In genomic region chr9:87381050-87381711, GRCh38 we compare ENCODE assay signal across 12 cellular contexts.
DNase-seq lines count a peak whose midpoint lies in the region; ATAC-seq, FAIRE-seq and TF ChIP-seq lines count a peak whose summit lies in the region.
"Had no signal": no experiment of that assay in that cellular context is flagged by ENCODE, and none has a peak within 500 bp of the region (broad histone marks: within the 10 kb centered on the region; RNA-seq: fewer than 3 reads in every experiment).

No MANE protein-coding gene starts in this region.

- H2AK5ac ChIP-seq in H9 (ENCODE audit: insufficient read length, low read length): no peak overlapping the region

- H3K4me3 ChIP-seq in astrocyte of the cerebellum (ENCODE audit: low read depth, low read length) (no peak overlapping the region), smooth muscle cell (no peak overlapping the region), kidney (ENCODE audit: low read length in 2 of 2) (no peak overlapping the region)
- H3K4me3 ChIP-seq: MG63 had no signal

- H3K9ac ChIP-seq in smooth muscle cell (ENCODE audit: low read depth) (no peak overlapping the region), kidney (ENCODE audit: low read length in 2 of 2) (no peak overlapping the region), H9 (ENCODE audit: extremely low read depth, insufficient read length, low read length) (no peak overlapping the region)

- H2BK120ac ChIP-seq in H9 (ENCODE audit: low read depth, low read length, poor library complexity, severe bottlenecking): no peak overlapping the region

- no peak overlapping the region for H3T11ph ChIP-seq in H9 (ENCODE audit: low read length)

- no peak overlapping the region for H4K91ac ChIP-seq in H9 (ENCODE audit: insufficient read length, low read depth, low read length)

- H2BK5ac ChIP-seq in H9 (ENCODE audit: insufficient read length, low read length): no peak overlapping the region

- H3K9me3 ChIP-seq in smooth muscle cell (replicated peaks; ENCODE audit: low read depth): no peaks in the 10 kb centered on the region
- no peaks in the 10 kb centered on the region for H3K9me3 ChIP-seq in kidney (ENCODE audit: control insufficient read depth in 1 of 2, low read length in 2 of 2)
- no peaks in the 10 kb centered on the region for H3K9me3 ChIP-seq in H9 (ENCODE audit: control insufficient read depth, low read depth, low read length)
- H3K9me3 ChIP-seq: MG63 had no signal

- H2BK12ac ChIP-seq in H9 (ENCODE audit: insufficient read length, low read depth, low read length): no peak overlapping the region

- H3K4me1 Mint-ChIP-seq in naive thymus-derived CD8-positive, alpha-beta T cell: no peaks in the 10 kb centered on the region
- peaks cover 18 to 30% of the 10 kb centered on the region in 2 experiments for H3K4me1 Mint-ChIP-seq in H9

- H3K4me3 Mint-ChIP-seq in naive thymus-derived CD8-positive, alpha-beta T cell: no peak overlapping the region
- H3K4me3 Mint-ChIP-seq in H9: no peak overlapping the region
- H3K4me3 Mint-ChIP-seq: activated T-cell treated with anti-CD3 and anti-CD28 coated beads, Interleukin-2, amount 50 U/mL, for 4 hours; brain had no signal

- WGBS in smooth muscle cell (ENCODE audit: low lambda C conversion rate): 78% methylated on average over 4 of the region's 4 CpGs
- no CpG with 5 or more reads among the region's 4 CpGs for WGBS in H9 (ENCODE audit: extremely low coverage, insufficient read length, low lambda C conversion rate)

- H3K27ac Mint-ChIP-seq in naive thymus-derived CD8-positive, alpha-beta T cell: no peak overlapping the region
- H3K27ac Mint-ChIP-seq in H9: no peak overlapping the region
- H3K27ac Mint-ChIP-seq: brain had no signal

- H3K4me2 ChIP-seq in smooth muscle cell (peak overlapping the region; percentile 46), H9 (ENCODE audit: insufficient read depth, insufficient read length, low read length) (no peak overlapping the region)

- peaks cover 4% of the 10 kb centered on the region for H3K4me1 ChIP-seq in smooth muscle cell (ENCODE audit: low read depth)
- peaks cover 0 to 4% of the 10 kb centered on the region in 2 donors for H3K4me1 ChIP-seq in kidney (ENCODE audit: control insufficient read depth in 1 of 2, insufficient read depth in 1 of 2, low read depth in 1 of 2, low read length in 2 of 2)
- H3K4me1 ChIP-seq in H9 (ENCODE audit: insufficient read depth, low read length): peaks cover 3% of the 10 kb centered on the region; the same call in 1 of the 2 replicates

- no peak overlapping the region for H3K18ac ChIP-seq in H9 (ENCODE audit: insufficient read length, low read depth, low read length)

- no peak overlapping the region for H3K56ac ChIP-seq in H9 (ENCODE audit: insufficient read length, low read depth, low read length)

- no peaks in the 10 kb centered on the region for H3K36me3 ChIP-seq in smooth muscle cell (ENCODE audit: low read depth)
- no peaks in the 10 kb centered on the region for H3K36me3 ChIP-seq in kidney (ENCODE audit: control insufficient read depth in 1 of 2, insufficient read depth in 2 of 2, low read length in 2 of 2)
- H3K36me3 ChIP-seq: MG63 had no signal

- H2AFZ ChIP-seq in smooth muscle cell (ENCODE audit: low read depth) (no peak overlapping the region), H9 (ENCODE audit: low read length) (no peak overlapping the region)

- no peak overlapping the region for H2BK20ac ChIP-seq in H9 (ENCODE audit: low read depth, low read length, poor library complexity, severe bottlenecking)

- H3K36me3 Mint-ChIP-seq in naive thymus-derived CD8-positive, alpha-beta T cell: no peaks in the 10 kb centered on the region
- H3K36me3 Mint-ChIP-seq in H9 (ENCODE audit: insufficient read depth in 1 of 3, low read depth in 3 of 3): no peaks in the 10 kb centered on the region; a peak in 1 of 7 replicates
- H3K36me3 Mint-ChIP-seq: brain had no signal

- no peak for ATAC-seq in naive thymus-derived CD8-positive, alpha-beta T cell
- ATAC-seq: activated T-cell treated with anti-CD3 and anti-CD28 coated beads, Interleukin-2, amount 50 U/mL, for 4 hours had no signal

- peaks cover 9% of the 10 kb centered on the region for H3F3A ChIP-seq in smooth muscle cell (ENCODE audit: low read depth)

- in situ Hi-C loops in astrocyte of the cerebellum (cut with HindIII; ENCODE audit: low sequenced_read_pairs): no loop called here

- POLR2A ChIA-PET in naive thymus-derived CD8-positive, alpha-beta T cell (lab: Charles Lee): no interaction called here

- H3K79me1 ChIP-seq in H9 (ENCODE audit: insufficient read depth, low read depth, low read length, poor library complexity, severe bottlenecking): no peaks in the 10 kb centered on the region

- intact Hi-C loops in kidney (cut with DNase I): no loop called here

- FAIRE-seq in kidney (lab: Jason Lieb, UNC): no peak
- FAIRE-seq: endometrium had no signal

- H3K27ac ChIP-seq in smooth muscle cell (ENCODE audit: low read depth) (peak overlapping the region; percentile 60), kidney (ENCODE audit: low read depth in 2 of 2, low read length in 2 of 2) (no peak overlapping the region), H9 (ENCODE audit: insufficient read length, low read depth, low read length) (no peak overlapping the region)

- H2BK15ac ChIP-seq in H9 (ENCODE audit: low read depth, low read length): no peak overlapping the region

- no peak overlapping the region for H4K5ac ChIP-seq in H9 (ENCODE audit: insufficient read length, low read depth, low read length)

- H3K4ac ChIP-seq in H9 (ENCODE audit: low read depth, low read length): no peak overlapping the region

- H3K79me2 ChIP-seq in smooth muscle cell (ENCODE audit: low read depth): no peaks in the 10 kb centered on the region
- no peaks in the 10 kb centered on the region for H3K79me2 ChIP-seq in H9 (ENCODE audit: insufficient read depth, low read length)

- H3K23ac ChIP-seq in H9 (ENCODE audit: insufficient read length, low read depth, low read length): no peak overlapping the region

- no peak overlapping the region for H3K14ac ChIP-seq in H9 (ENCODE audit: insufficient read depth, low read length)

- peaks cover 0 to 11% (median 5%) of the 10 kb centered on the region in 5 donors for H3K27me3 Mint-ChIP-seq in naive thymus-derived CD8-positive, alpha-beta T cell
- no peaks in the 10 kb centered on the region for H3K27me3 Mint-ChIP-seq in H9 (ENCODE audit: low read depth)
- H3K27me3 Mint-ChIP-seq: brain had no signal

- TF ChIP-seq CTCF in astrocyte of the cerebellum (IDR thresholded peaks at IDR 0.05; ENCODE audit: low read depth, low read length, missing control alignments): no peak
- no peak for TF ChIP-seq CTCF in smooth muscle cell (IDR thresholded peaks at IDR 0.05; ENCODE audit: borderline replicate concordance, insufficient read depth, poor library complexity, severe bottlenecking)
- TF ChIP-seq CTCF in kidney (IDR thresholded peaks at IDR 0.05; ENCODE audit: borderline replicate concordance, extremely low read depth, insufficient read depth): no peak
- TF ChIP-seq CTCF in H9 (conservative IDR thresholded peaks at IDR 0.05): no peak

- DNase-seq in HCEC 1CT: peak; percentile 86
- DNase-seq in astrocyte of the cerebellum (ENCODE audit: low read depth): peak; percentile 63
- DNase-seq in hepatic stellate cell (ENCODE audit: low spot score): peak; percentile 20
- DNase-seq in smooth muscle cell (lab: John Stamatoyannopoulos, UW; ENCODE audit: unreplicated experiment): no peak
- no peak for DNase-seq in kidney
- DNase-seq in naive thymus-derived CD8-positive, alpha-beta T cell: no peak
- DNase-seq in H9: no peak
- DNase-seq: activated T-cell treated with anti-CD3 and anti-CD28 coated beads, Interleukin-2, amount 50 U/mL, for 4 hours; midbrain had no signal

- no peak overlapping the region for H4K8ac ChIP-seq in H9 (replicated peaks; ENCODE audit: insufficient read length, low read depth, low read length)

- H3K9me3 Mint-ChIP-seq in naive thymus-derived CD8-positive, alpha-beta T cell: no peaks in the 10 kb centered on the region
- no peaks in the 10 kb centered on the region for H3K9me3 Mint-ChIP-seq in H9
- H3K9me3 Mint-ChIP-seq: activated T-cell treated with anti-CD3 and anti-CD28 coated beads, Interleukin-2, amount 50 U/mL, for 4 hours had no signal

- no peaks in the 10 kb centered on the region for H3K27me3 ChIP-seq in smooth muscle cell (ENCODE audit: low read depth)
- H3K27me3 ChIP-seq in H9 (ENCODE audit: insufficient read depth, low read length): no peaks in the 10 kb centered on the region
- H3K27me3 ChIP-seq: MG63 had no signal

- H4K20me1 ChIP-seq in smooth muscle cell (ENCODE audit: low read depth): no peaks in the 10 kb centered on the region
- no peaks in the 10 kb centered on the region for H4K20me1 ChIP-seq in H9 (ENCODE audit: control insufficient read depth, insufficient read depth, insufficient read length)

- no peaks in the 10 kb centered on the region for H3K23me2 ChIP-seq in H9 (ENCODE audit: insufficient read length, low read depth, low read length, poor library complexity, severe bottlenecking)

Comparison
In these comparisons a context has a peak if more than half of its experiments do, and no peak if none do; other contexts are left out.
1. DNase-seq: peak in HCEC 1CT (single experiment), astrocyte of the cerebellum (single experiment) and hepatic stellate cell (single experiment); none in smooth muscle cell (single experiment), kidney (single experiment), naive thymus-derived CD8-positive, alpha-beta T cell (0 of 10) and H9 (single experiment).